9 cellular contexts compared by ENCODE assay signal in the genomic region with DNA sequence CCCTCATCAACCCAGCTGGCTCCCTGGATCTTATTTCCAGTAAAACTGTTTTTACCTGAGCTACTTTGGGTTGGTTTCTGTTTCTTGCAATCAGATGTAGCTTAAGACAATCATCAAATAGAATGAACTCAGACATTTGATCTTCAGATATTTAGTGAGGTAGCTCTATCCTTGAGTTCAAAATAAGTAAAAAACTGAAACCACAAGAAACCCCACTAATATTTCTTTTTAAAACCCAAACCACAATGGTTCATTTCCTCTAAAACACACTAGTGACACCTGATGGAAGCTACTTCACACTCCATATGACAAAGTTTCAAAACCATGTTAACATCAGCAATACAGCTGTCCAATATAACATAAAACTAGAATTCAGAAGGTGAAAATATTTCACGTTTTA. TPM values are rescaled to one million over a fixed set of nuclear protein-coding genes. Genes with fewer than 3 reads are reported as not detected.
DNase-seq lines count a peak whose midpoint lies in the region; ATAC-seq, FAIRE-seq and TF ChIP-seq lines count a peak whose summit lies in the region.
"Had no signal": no experiment of that assay in that cellular context is flagged by ENCODE, and none has a peak within 500 bp of the region (broad histone marks: within the 10 kb centered on the region; RNA-seq: fewer than 3 reads in every experiment).

No MANE protein-coding gene starts in this region.

- ATAC-seq in GM21786 (IDR thresholded peaks at IDR 0.05; ENCODE audit: unreplicated experiment) = peak; percentile 75

- peaks cover 4% of the 10 kb centered on the region for H3K9me3 Mint-ChIP-seq in activated CD4-positive, alpha-beta T cell treated with anti-CD3 and anti-CD28 coated beads, Interleukin-2, amount 10 ng/mL, durations not matched to agents 24 days and 14 days
- no peaks in the 10 kb centered on the region for H3K9me3 Mint-ChIP-seq in neural progenitor cell

- no peak for DNase-seq in activated CD4-positive, alpha-beta T cell treated with anti-CD3 and anti-CD28 coated beads, Interleukin-2, amount 10 ng/mL, durations not matched to agents 24 days and 14 days
- DNase-seq in activated CD4-positive, alpha-beta T cell treated with anti-CD3 and anti-CD28 coated beads, Interleukin-2, amount 50 U/mL, for 1 hour = no peak
- DNase-seq in LNCaP clone FGC (ENCODE audit: low read depth) (no peak), neural progenitor cell (ENCODE audit: low spot score) (no peak), epidermal melanocyte (ENCODE audit: insufficient read length, low spot score) (no peak), HTR-8/SVneo (ENCODE audit: insufficient read length, low spot score) (no peak), NCI-H1417 treated with DMSO at 0.1 percent for 48 hours (lab: John Stamatoyannopoulos, UW) (no peak)

- H3K9ac ChIP-seq in neural progenitor cell = no peak overlapping the region

- H3K4me3 Mint-ChIP-seq in activated CD4-positive, alpha-beta T cell treated with anti-CD3 and anti-CD28 coated beads, Interleukin-2, amount 10 ng/mL, durations not matched to agents 24 days and 14 days = peak overlapping the region; percentile 26
- H3K4me3 Mint-ChIP-seq in neural progenitor cell = no peak overlapping the region

- intact Hi-C loops in activated CD4-positive, alpha-beta T cell treated with anti-CD3 and anti-CD28 coated beads, Interleukin-2, amount 10 ng/mL, durations not matched to agents 24 days and 14 days (cut with micrococcal nuclease) = no loop called here

- no peaks in the 10 kb centered on the region for H3K4me1 ChIP-seq in neural progenitor cell
- H3K4me1 ChIP-seq: vagina had no signal

- H2AFZ ChIP-seq in neural progenitor cell (replicated peaks) = no peak overlapping the region

- peak; percentile 10; the same call in 1 of the 2 replicates for TF ChIP-seq CTCF in LNCaP clone FGC (IDR thresholded peaks at IDR 0.05; ENCODE audit: control insufficient read depth, extremely low read depth, insufficient read depth)
- peak; percentile 12 for TF ChIP-seq CTCF in neural progenitor cell (IDR thresholded peaks at IDR 0.05)

- H3K36me3 ChIP-seq in neural progenitor cell = no peaks in the 10 kb centered on the region

- H3K27ac ChIP-seq in neural progenitor cell = no peak overlapping the region
- H3K27ac ChIP-seq: vagina had no signal

- H3K4me2 ChIP-seq in neural progenitor cell = no peak overlapping the region

- no peaks in the 10 kb centered on the region for H3K27me3 ChIP-seq in neural progenitor cell
- H3K27me3 ChIP-seq: vagina had no signal

- H3K4me1 Mint-ChIP-seq in activated CD4-positive, alpha-beta T cell treated with anti-CD3 and anti-CD28 coated beads, Interleukin-2, amount 10 ng/mL, durations not matched to agents 24 days and 14 days = peaks cover 18% of the 10 kb centered on the region
- peaks cover 2% of the 10 kb centered on the region for H3K4me1 Mint-ChIP-seq in neural progenitor cell

- H3K9me3 ChIP-seq in neural progenitor cell (ENCODE audit: low read depth) = no peaks in the 10 kb centered on the region
- H3K9me3 ChIP-seq: vagina had no signal

- FAIRE-seq in HTR-8/SVneo (lab: Jason Lieb, UNC) = no peak

- H3K4me3 ChIP-seq in LNCaP clone FGC (ENCODE audit: low read depth, low read length) (no peak overlapping the region), neural progenitor cell (no peak overlapping the region)
- H3K4me3 ChIP-seq: vagina had no signal

- H3K79me2 ChIP-seq in neural progenitor cell (ENCODE audit: low read depth) = no peaks in the 10 kb centered on the region

- H4K20me1 ChIP-seq in neural progenitor cell (ENCODE audit: low read depth) = no peaks in the 10 kb centered on the region

- H3K36me3 Mint-ChIP-seq in activated CD4-positive, alpha-beta T cell treated with anti-CD3 and anti-CD28 coated beads, Interleukin-2, amount 10 ng/mL, durations not matched to agents 24 days and 14 days (ENCODE audit: low read depth) = peaks cover 37% of the 10 kb centered on the region
- H3K36me3 Mint-ChIP-seq in neural progenitor cell = peaks cover 14% of the 10 kb centered on the region

- H3K27me3 Mint-ChIP-seq in activated CD4-positive, alpha-beta T cell treated with anti-CD3 and anti-CD28 coated beads, Interleukin-2, amount 10 ng/mL, durations not matched to agents 24 days and 14 days = no peaks in the 10 kb centered on the region
- no peaks in the 10 kb centered on the region for H3K27me3 Mint-ChIP-seq in neural progenitor cell (ENCODE audit: insufficient read depth, low read depth)

- H3K27ac Mint-ChIP-seq in activated CD4-positive, alpha-beta T cell treated with anti-CD3 and anti-CD28 coated beads, Interleukin-2, amount 10 ng/mL, durations not matched to agents 24 days and 14 days = no peak overlapping the region
- no peak overlapping the region for H3K27ac Mint-ChIP-seq in neural progenitor cell

- no peaks in the 10 kb centered on the region for H3F3A ChIP-seq in neural progenitor cell (ENCODE audit: low read depth)

RNA-seq across cellular contexts. Expression of gene CACNG1, which starts 37.8 kb away (rescaled TPM):
- not detected in 2 replicates for total RNA-seq in activated CD4-positive, alpha-beta T cell treated with anti-CD3 and anti-CD28 coated beads, Interleukin-2, amount 10 ng/mL, durations not matched to agents 24 days and 14 days
- not detected in 2 replicates for total RNA-seq in neural progenitor cell (ENCODE audit: low replicate concordance)
- total RNA-seq: vagina had no signal
